Comparison of ENCODE assay signal across 29 cellular contexts in the genomic region with DNA sequence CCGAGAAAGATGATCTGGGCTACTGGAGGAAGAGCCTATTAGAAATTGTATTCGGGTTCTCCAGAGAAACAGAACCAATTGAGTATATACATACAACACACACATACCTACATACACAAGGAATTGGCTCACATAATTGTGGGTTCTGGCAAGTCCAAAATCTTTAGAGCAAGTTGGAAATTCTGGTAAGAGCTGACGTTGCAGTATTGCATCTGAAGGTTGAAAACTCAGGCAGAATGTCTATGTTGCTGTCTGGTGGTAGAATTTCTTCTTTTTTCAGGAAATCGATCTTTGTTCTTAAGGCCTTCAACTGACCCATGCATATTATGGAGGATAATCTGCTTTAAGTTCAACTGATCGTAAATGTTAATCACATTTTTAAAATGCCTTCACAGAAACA. TPM values are rescaled to one million over a fixed set of nuclear protein-coding genes. Genes with fewer than 3 reads are reported as not detected.
"Had no signal": no experiment of that assay in that cellular context is flagged by ENCODE, and none has a peak within 500 bp of the region (broad histone marks: within the 10 kb centered on the region; RNA-seq: fewer than 3 reads in every experiment).

No MANE protein-coding gene starts in this region.

- H3K27ac ChIP-seq: ascending aorta, body of pancreas, SJSA1 had no signal

- DNase-seq: activated B cell treated with CpG ODN at 0.5 μM for 24 hours; activated CD4-positive, alpha-beta T cell treated with anti-CD3 and anti-CD28 coated beads for 1 hour; activated CD4-positive, alpha-beta T cell treated with anti-CD3 and anti-CD28 coated beads, Interleukin-2, amount 10 ng/mL, durations not matched to agents 24 days and 14 days; activated CD4-positive, alpha-beta T cell treated with anti-CD3 and anti-CD28 coated beads, Interleukin-2, amount 50 U/mL, for 48 hours; activated CD8-positive, alpha-beta memory T cell treated with anti-CD3 and anti-CD28 coated beads, Interleukin-2, amount 10 ng/mL, durations not matched to agents 7 days and 5 days; activated effector memory CD4-positive, alpha-beta T cell treated with Interleukin-2 at 50 U/mL for 16 hours; activated naive CD4-positive, alpha-beta T cell treated with Interleukin-2 at 50 U/mL for 16 hours; activated naive CD8-positive, alpha-beta T cell treated with anti-CD3 and anti-CD28 coated beads, Interleukin-2, amount 50 U/mL, for 24 hours; activated T-cell treated with anti-CD3 and anti-CD28 coated beads, Interleukin-2, amount 50 U/mL, for 24 hours; amniotic stem cell; body of pancreas; central memory CD4-positive, alpha-beta T cell; NCI-H1092; NCI-H1417 treated with DMSO at 0.1 percent for 48 hours; NCI-H1694 treated with DMSO at 0.1 percent for 48 hours; NCI-H2029 treated with DMSO at 0.1 percent for 48 hours; NCI-H345; NCI-H510A; NCI-H69; NK-92 treated with Interleukin-12 subunit alpha and Interleukin-12 subunit beta, amount 100 ng/mL, for 24 hours; PC-3; SHP77 had no signal

- ATAC-seq: activated CD8-positive, alpha-beta memory T cell treated with anti-CD3 and anti-CD28 coated beads, Interleukin-2, amount 10 ng/mL, durations not matched to agents 7 days and 5 days; activated naive CD4-positive, alpha-beta T cell treated with anti-CD3 and anti-CD28 coated beads, Interleukin-2, amount 50 U/mL, for 72 hours; activated naive CD8-positive, alpha-beta T cell treated with anti-CD3 and anti-CD28 coated beads, Interleukin-2, amount 50 U/mL, for 24 hours; body of pancreas; PC-3 had no signal

- H3K4me3 ChIP-seq: ascending aorta, body of pancreas, SJSA1 had no signal

- H3K4me1 ChIP-seq: ascending aorta, SJSA1 had no signal

- H3K36me3 ChIP-seq: ascending aorta, SJSA1 had no signal

- H3K9me3 ChIP-seq: ascending aorta, body of pancreas, SJSA1 had no signal

- FAIRE-seq: bronchial epithelial cell, RCC 7860 had no signal

- H3K27me3 ChIP-seq: ascending aorta, body of pancreas, SJSA1 had no signal

RNA-seq across cellular contexts. Expression of gene OLFM4, which starts 15.5 kb away (rescaled TPM):
- total RNA-seq: activated B cell treated with CpG ODN at 0.5 μM for 24 hours; activated CD4-positive, alpha-beta T cell treated with anti-CD3 and anti-CD28 coated beads, Interleukin-2, amount 10 ng/mL, durations not matched to agents 24 days and 14 days; activated CD8-positive, alpha-beta memory T cell treated with anti-CD3 and anti-CD28 coated beads, Interleukin-2, amount 10 ng/mL, durations not matched to agents 7 days and 5 days; activated naive CD4-positive, alpha-beta T cell treated with anti-CD3 and anti-CD28 coated beads, Interleukin-2, amount 50 U/mL, for 72 hours; activated T-helper 1 cell treated with anti-CD3 and anti-CD28 coated beads, Interleukin-12 subunit alpha, Interleukin-12 subunit beta, Interleukin-2, Interleukin-4 antibody, amounts not matched to agents 30 ng/mL and 10 ng/mL and 1 ng/mL, durations not matched to agents 14 hours and 24 hours and 36 hours; ascending aorta; bronchial epithelial cell; MCF 10A; PC-3; SJSA1 had no signal
